12 cellular contexts compared by ENCODE assay signal in the genomic region with DNA sequence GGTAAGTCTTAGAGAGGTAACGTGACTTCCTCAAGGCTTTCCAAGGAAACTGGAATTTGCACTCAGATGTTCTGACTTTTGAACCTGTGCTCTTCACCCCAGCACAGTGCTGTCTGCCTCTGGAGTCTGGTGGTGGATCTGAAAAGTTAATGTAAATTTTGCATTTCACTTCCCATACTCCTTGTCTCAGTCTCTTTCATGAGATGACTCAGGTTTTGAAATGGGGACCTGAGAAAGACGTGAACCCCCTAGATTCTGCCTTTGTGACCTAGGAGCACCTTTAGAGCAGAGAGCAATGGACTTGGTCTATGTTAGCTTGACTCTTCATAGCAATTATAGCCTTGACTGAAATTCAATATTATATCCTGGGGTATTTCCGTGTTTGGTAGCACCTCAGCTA.
DNase-seq lines count a peak whose midpoint lies in the region; ATAC-seq and FAIRE-seq lines count a peak whose summit lies in the region.
"Had no signal": no experiment of that assay in that cellular context is flagged by ENCODE, and none has a peak within 500 bp of the region (broad histone marks: within the 10 kb centered on the region; RNA-seq: fewer than 3 reads in every experiment).

No MANE protein-coding gene starts in this region.

- no peak for DNase-seq in stimulated activated naive B cell treated with anti-CD40 and anti-IgM and Interleukin-4, amounts not matched to agents 10 μg/mL and 1 μg/mL and 100 μg/mL, for 72 hours
- no peak for DNase-seq in urothelium cell line (ENCODE audit: low spot score)
- no peak for DNase-seq in Kasumi-1 (lab: John Stamatoyannopoulos, UW)
- DNase-seq in COLO668 (lab: John Stamatoyannopoulos, UW; ENCODE audit: unreplicated experiment), result no peak
- DNase-seq: activated CD8-positive, alpha-beta memory T cell treated with anti-CD3 and anti-CD28 coated beads, Interleukin-2, amount 50 U/mL, for 48 hours; NCI-H1048; NCI-H69; SHP77 treated with DMSO at 0.1 percent for 48 hours; stimulated activated naive CD8-positive, alpha-beta T cell treated with anti-CD3 and anti-CD28 coated beads, Interleukin-15, Interleukin-2, amounts not matched to agents 100 U/mL and 50 U/mL, for 24 hours had no signal

- peaks cover 0 to 4% of the 10 kb centered on the region in 2 donors for H3K36me3 Mint-ChIP-seq in stimulated activated naive B cell treated with anti-CD40 and anti-IgM and Interleukin-4, amounts not matched to agents 10 μg/mL and 1 μg/mL and 100 μg/mL, for 72 hours

- peaks cover 15 to 33% of the 10 kb centered on the region in 2 donors for H3K27me3 Mint-ChIP-seq in stimulated activated naive B cell treated with anti-CD40 and anti-IgM and Interleukin-4, amounts not matched to agents 10 μg/mL and 1 μg/mL and 100 μg/mL, for 72 hours

- H3K4me1 Mint-ChIP-seq in stimulated activated naive B cell treated with anti-CD40 and anti-IgM and Interleukin-4, amounts not matched to agents 10 μg/mL and 1 μg/mL and 100 μg/mL, for 72 hours, result no peaks in the 10 kb centered on the region

- H3K27ac Mint-ChIP-seq in stimulated activated naive B cell treated with anti-CD40 and anti-IgM and Interleukin-4, amounts not matched to agents 10 μg/mL and 1 μg/mL and 100 μg/mL, for 72 hours, result no peak overlapping the region

- H3K9me3 Mint-ChIP-seq in stimulated activated naive B cell treated with anti-CD40 and anti-IgM and Interleukin-4, amounts not matched to agents 10 μg/mL and 1 μg/mL and 100 μg/mL, for 72 hours, result peaks cover 4 to 6% of the 10 kb centered on the region in 2 donors

- H3K4me3 Mint-ChIP-seq in stimulated activated naive B cell treated with anti-CD40 and anti-IgM and Interleukin-4, amounts not matched to agents 10 μg/mL and 1 μg/mL and 100 μg/mL, for 72 hours, result no peak overlapping the region

- no peak for FAIRE-seq in urothelium cell line (lab: Jason Lieb, UNC)

- ATAC-seq in GM19023 (IDR thresholded peaks at IDR 0.05; ENCODE audit: unreplicated experiment), result peak; percentile 89
- peak; percentile 98 for ATAC-seq in GM21717 (IDR thresholded peaks at IDR 0.05; ENCODE audit: unreplicated experiment)
- ATAC-seq in HG03095 (IDR thresholded peaks at IDR 0.05; ENCODE audit: unreplicated experiment), result peak; percentile 96
- peak; percentile 87 to 94 for ATAC-seq in stimulated activated naive B cell treated with anti-CD40 and anti-IgM and Interleukin-4, amounts not matched to agents 10 μg/mL and 1 μg/mL and 100 μg/mL, for 72 hours (replicated peaks)
- ATAC-seq: stimulated activated naive CD8-positive, alpha-beta T cell treated with anti-CD3 and anti-CD28 coated beads, Interleukin-15, Interleukin-2, amounts not matched to agents 100 U/mL and 50 U/mL, for 24 hours had no signal
